In genomic region chr15:52139599-52140462, GRCh38 we compare ENCODE assay signal across 9 cellular contexts. TPM values are rescaled to one million over a fixed set of nuclear protein-coding genes. Genes with fewer than 3 reads are reported as not detected.
DNase-seq lines count a peak whose midpoint lies in the region; ATAC-seq, FAIRE-seq and TF ChIP-seq lines count a peak whose summit lies in the region.
"Had no signal": no experiment of that assay in that cellular context is flagged by ENCODE, and none has a peak within 500 bp of the region (broad histone marks: within the 10 kb centered on the region; RNA-seq: fewer than 3 reads in every experiment).

No MANE protein-coding gene starts in this region.

- H3K9me3 ChIP-seq in SJCRH30 (replicated peaks) (peaks cover 4% of the 10 kb centered on the region; the same call in 1 of the 2 replicates), gastroesophageal sphincter (no peaks in the 10 kb centered on the region)

- H3K36me3 ChIP-seq in SJCRH30 (peaks cover 6% of the 10 kb centered on the region; the same call in 1 of the 2 replicates), gastroesophageal sphincter (peaks cover 0 to 48% of the 10 kb centered on the region in 2 donors)

- H3K27me3 ChIP-seq in HL-60 (ENCODE audit: insufficient read depth, poor library complexity, severe bottlenecking) (no peaks in the 10 kb centered on the region), SJCRH30 (no peaks in the 10 kb centered on the region), gastroesophageal sphincter (no peaks in the 10 kb centered on the region)

- H3K27ac ChIP-seq in HL-60 (replicated peaks), result peak overlapping the region; percentile 74
- H3K27ac ChIP-seq in SJCRH30, result peak overlapping the region; percentile 9
- no peak overlapping the region for H3K27ac ChIP-seq in gastroesophageal sphincter

- TF ChIP-seq EP300 in gastroesophageal sphincter (IDR thresholded peaks at IDR 0.05), result no peak

- TF ChIP-seq POLR2A in gastroesophageal sphincter (IDR thresholded peaks at IDR 0.05), result no peak

- 53 to 63% methylated on average over 3 to 10 of the region's 17 CpGs for WGBS in gastroesophageal sphincter (ENCODE audit: low coverage in 1 of 2), 2 donors

- TF ChIP-seq CTCF in HL-60 (IDR thresholded peaks at IDR 0.05; ENCODE audit: insufficient read depth, low read length), result peak; percentile 82
- peak; percentile 43 to 73 (median 66) for TF ChIP-seq CTCF in gastroesophageal sphincter (IDR thresholded peaks at IDR 0.05)

- H3K4me3 ChIP-seq in HL-60 (replicated peaks; ENCODE audit: insufficient read depth, low read length), result no peak overlapping the region
- H3K4me3 ChIP-seq in SJCRH30, result no peak overlapping the region
- H3K4me3 ChIP-seq in gastroesophageal sphincter, result no peak overlapping the region

- FAIRE-seq in urothelium cell line (lab: Jason Lieb, UNC), result no peak
- FAIRE-seq: G401.6 had no signal

- peak; percentile 48 for ATAC-seq in gastroesophageal sphincter

- DNase-seq in NCI-H1436 (lab: John Stamatoyannopoulos, UW) (peak; percentile 43), NCI-H1436 treated with DMSO at 0.1 percent for 48 hours (lab: John Stamatoyannopoulos, UW) (no peak), HL-60 (ENCODE audit: low read depth in 1 of 2, low spot score in 1 of 2) (peak; percentile 43 to 85), SJCRH30 (peak; percentile 71 to 89), pons (ENCODE audit: low spot score) (peak; percentile 79), urothelium cell line (ENCODE audit: low spot score) (peak; percentile 63)
- DNase-seq in activated gamma-delta T cell treated with anti-CD3 and anti-CD28 coated beads, Interleukin-2, amount 50 U/mL, for 16 hours (ENCODE audit: low read depth), result peak; percentile 44

- H3K4me1 ChIP-seq in SJCRH30 (peaks cover 30% of the 10 kb centered on the region), gastroesophageal sphincter (peaks cover 0 to 21% (median 15%) of the 10 kb centered on the region in 3 donors)

RNA-seq across cellular contexts. Expression of gene BCL2L10, which starts 27.3 kb away (rescaled TPM):
- 0.38 and 0.51 TPM in 2 replicates for total RNA-seq in SJCRH30 (2014; rRNA removed; shearing (Covaris generic))
- under 1 TPM in 1 of 4 donors, not detected in 3; 0.54 TPM for total RNA-seq in gastroesophageal sphincter

RNA-seq across cellular contexts. Expression of gene GNB5, which starts 51.4 kb away (rescaled TPM):
- 38.3 and 38.9 TPM in 2 replicates for total RNA-seq in SJCRH30 (2014; rRNA removed; shearing (Covaris generic))
- total RNA-seq in gastroesophageal sphincter, result 10 to 100 TPM; 37.8 to 57.3 (median 47.9) TPM

Comparison
In these comparisons a context has a peak if more than half of its experiments do, and no peak if none do; other contexts are left out.
1. H3K27ac ChIP-seq: peak in HL-60 (single experiment) and SJCRH30 (single experiment); none in gastroesophageal sphincter (0 of 4).